ENCODE assay signal across 1 cellular context in the genomic region with DNA sequence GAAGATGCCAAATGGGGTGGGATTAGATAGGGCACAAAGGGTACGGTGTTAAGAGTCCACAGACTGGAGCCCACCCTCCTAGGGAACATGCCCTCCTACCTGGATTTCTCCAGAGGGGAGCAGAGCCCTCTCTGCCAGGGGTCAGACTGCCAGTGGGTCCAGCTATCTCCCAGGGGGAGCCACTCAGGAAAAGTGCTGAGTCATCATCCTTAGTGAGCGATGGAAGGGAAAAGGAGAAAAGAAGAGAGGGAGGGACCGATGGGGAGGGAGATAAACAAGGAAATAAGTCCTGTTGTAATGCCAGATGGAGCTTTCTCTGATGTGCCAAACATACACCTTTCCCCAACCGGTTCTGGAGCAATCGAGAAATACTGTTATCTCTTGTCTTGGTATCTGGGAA.
TF ChIP-seq lines count a peak whose summit lies in the region.

No MANE protein-coding gene starts in this region.

TF ChIP-seq in HepG2, 621 proteins besides CTCF, POLR2A, EP300 and RAD21 (continued from another document):
- TF ChIP-seq ZBTB49 (CRISPR knock-in tag; IDR thresholded peaks at IDR 0.05; ENCODE audit: borderline replicate concordance) (no peak), BRCA1 (CRISPR knock-in tag; IDR thresholded peaks at IDR 0.05) (no peak), ZNF337 (CRISPR knock-in tag; IDR thresholded peaks at IDR 0.05; ENCODE audit: borderline replicate concordance, low read depth) (no peak), EEA1 (CRISPR knock-in tag; IDR thresholded peaks at IDR 0.05; ENCODE audit: borderline replicate concordance) (no peak)
